Comparison of ENCODE assay signal across 12 cellular contexts in genomic region chr12:50753232-50753769, GRCh38.
"Had no signal": no experiment of that assay in that cellular context is flagged by ENCODE, and none has a peak within 500 bp of the region (broad histone marks: within the 10 kb centered on the region; RNA-seq: fewer than 3 reads in every experiment).

No MANE protein-coding gene starts in this region.

- H3K36me3 ChIP-seq: neural progenitor cell had no signal

- H3K27me3 ChIP-seq: gastroesophageal sphincter, neural progenitor cell, tibial artery had no signal

- H3K27ac ChIP-seq: coronary artery, gastroesophageal sphincter, lower lobe of right lung, neural progenitor cell, tibial artery had no signal

- H3K4me1 ChIP-seq: gastroesophageal sphincter, lower lobe of right lung, neural progenitor cell, tibial artery had no signal

- DNase-seq: activated CD4-positive, alpha-beta T cell treated with anti-CD3 and anti-CD28 coated beads for 1 hour; activated CD4-positive, alpha-beta T cell treated with anti-CD3 and anti-CD28 coated beads, Interleukin-2, amount 50 U/mL, for 48 hours; activated naive CD4-positive, alpha-beta T cell treated with Interleukin-2 at 50 U/mL for 16 hours; activated naive CD8-positive, alpha-beta T cell treated with anti-CD3 and anti-CD28 coated beads, Interleukin-2, amount 50 U/mL, for 24 hours; central memory CD4-positive, alpha-beta T cell; effector CD4-positive, alpha-beta T cell; lower lobe of right lung; midbrain; tibial artery had no signal

- H3K4me3 ChIP-seq: coronary artery, gastroesophageal sphincter, lower lobe of right lung, neural progenitor cell, tibial artery had no signal

- H3K4me2 ChIP-seq: neural progenitor cell had no signal

- H2AFZ ChIP-seq: neural progenitor cell had no signal

- H3K9me3 ChIP-seq: gastroesophageal sphincter, lower lobe of right lung, tibial artery had no signal
